15 cellular contexts compared by ENCODE assay signal in genomic region chr6:40715501-40716403, GRCh38.
A peak's percentile ranks its signal among the peaks of the same experiment; 100 is the strongest.
DNase-seq lines count a peak whose midpoint lies in the region; ATAC-seq and TF ChIP-seq lines count a peak whose summit lies in the region.
"Had no signal": no experiment of that assay in that cellular context is flagged by ENCODE, and none has a peak within 500 bp of the region (broad histone marks: within the 10 kb centered on the region; RNA-seq: fewer than 3 reads in every experiment).

No MANE protein-coding gene starts in this region.

- H3K27me3 ChIP-seq in hepatocyte (no peaks in the 10 kb centered on the region), gastroesophageal sphincter (peaks cover 9% of the 10 kb centered on the region)

- no peak overlapping the region for H3K4me3 ChIP-seq in OCI-LY7 (ENCODE audit: low read depth, low read length, poor library complexity, severe bottlenecking)
- H3K4me3 ChIP-seq in hepatocyte: no peak overlapping the region
- no peak overlapping the region for H3K4me3 ChIP-seq in gastroesophageal sphincter
- H3K4me3 ChIP-seq: smooth muscle cell had no signal

- 0 out of 2 replicates have a peak overlapping the region, but pooled peaks have one; percentile 17 for H2AFZ ChIP-seq in OCI-LY7 (ENCODE audit: low read length)
- H2AFZ ChIP-seq in hepatocyte: no peak overlapping the region

- no peaks in the 10 kb centered on the region for H3K36me3 Mint-ChIP-seq in HFFc6 (ENCODE audit: low read depth)
- H3K36me3 Mint-ChIP-seq: CD4-positive, alpha-beta memory T cell had no signal

- TF ChIP-seq CTCF in C4-2B (conservative IDR thresholded peaks at IDR 0.05) (no peak), HFFc6 (IDR thresholded peaks at IDR 0.05) (peak; percentile 7; the same call in 1 of the 2 replicates), OCI-LY7 (conservative IDR thresholded peaks at IDR 0.05; ENCODE audit: low read length) (no peak), hepatocyte (IDR thresholded peaks at IDR 0.05; ENCODE audit: poor library complexity) (no peak), gastroesophageal sphincter (IDR thresholded peaks at IDR 0.05) (no peak)

- H3K27ac ChIP-seq in C4-2B: peak overlapping the region; percentile 39
- no peak overlapping the region for H3K27ac ChIP-seq in OCI-LY7 (ENCODE audit: low read depth, low read length, poor library complexity, severe bottlenecking)
- peak overlapping the region; percentile 84 for H3K27ac ChIP-seq in hepatocyte
- H3K27ac ChIP-seq in gastroesophageal sphincter: no peak overlapping the region
- H3K27ac ChIP-seq: neutrophil had no signal

- peaks cover 19% of the 10 kb centered on the region for H3K4me1 Mint-ChIP-seq in HFFc6 (ENCODE audit: low read depth)

- no peak for ATAC-seq in GM21825 (IDR thresholded peaks at IDR 0.05; ENCODE audit: unreplicated experiment)
- no peak for ATAC-seq in GM21423 (IDR thresholded peaks at IDR 0.05; ENCODE audit: unreplicated experiment)
- no peak for ATAC-seq in gastroesophageal sphincter

- CTCF ChIA-PET in OCI-LY7 (lab: Charles Lee; ENCODE audit: unreplicated experiment): no interaction called here

- H3K9me2 ChIP-seq in OCI-LY7 (ENCODE audit: insufficient read depth, low read length) (no peaks in the 10 kb centered on the region), hepatocyte (replicated peaks; ENCODE audit: insufficient read depth) (no peaks in the 10 kb centered on the region)

- H3K27ac Mint-ChIP-seq in HFFc6: no peak overlapping the region
- H3K27ac Mint-ChIP-seq: activated naive CD4-positive, alpha-beta T cell treated with anti-CD3 and anti-CD28 coated beads for 36 hours; CD4-positive, alpha-beta memory T cell; stimulated activated naive CD8-positive, alpha-beta T cell treated with anti-CD3 and anti-CD28 coated beads, Interleukin-15, amount 100 ng/mL, for 72 hours had no signal

- DNase-seq in HFFc6 (no peak), OCI-LY7 (ENCODE audit: low spot score) (no peak), hepatocyte (ENCODE audit: low spot score) (no peak)
- DNase-seq in activated CD4-positive, CD25-positive, alpha-beta regulatory T cell treated with anti-CD3 and anti-CD28 coated beads, Interleukin-2, amount 50 U/mL, for 72 hours: no peak
- DNase-seq: activated naive CD4-positive, alpha-beta T cell treated with anti-CD3 and anti-CD28 coated beads for 36 hours; CD4-positive, alpha-beta memory T cell; H7; NCI-H446 treated with DMSO at 0.1 percent for 48 hours; stimulated activated naive CD8-positive, alpha-beta T cell treated with anti-CD3 and anti-CD28 coated beads, Interleukin-15, amount 100 ng/mL, for 72 hours had no signal

- H3K4me3 Mint-ChIP-seq in HFFc6: no peak overlapping the region
- H3K4me3 Mint-ChIP-seq: activated naive CD4-positive, alpha-beta T cell treated with anti-CD3 and anti-CD28 coated beads for 36 hours; CD4-positive, alpha-beta memory T cell; stimulated activated naive CD8-positive, alpha-beta T cell treated with anti-CD3 and anti-CD28 coated beads, Interleukin-15, amount 100 ng/mL, for 72 hours had no signal

- H3K27me3 Mint-ChIP-seq in HFFc6 (ENCODE audit: insufficient read depth): peaks cover 26% of the 10 kb centered on the region

- 43% methylated on average over 13 of the region's 13 CpGs for WGBS in hepatocyte (ENCODE audit: low lambda C conversion rate, missing lambda C conversion rate)
- 42 to 49% methylated on average over 10 of the region's 13 CpGs for WGBS in gastroesophageal sphincter (ENCODE audit: low coverage in 1 of 2), 2 donors

- no peaks in the 10 kb centered on the region for H3K9me3 ChIP-seq in OCI-LY7 (ENCODE audit: low read length)
- no peaks in the 10 kb centered on the region for H3K9me3 ChIP-seq in hepatocyte (ENCODE audit: low read depth)
- H3K9me3 ChIP-seq in gastroesophageal sphincter: peaks cover 0 to 4% (median 0%) of the 10 kb centered on the region in 3 donors
- H3K9me3 ChIP-seq: neutrophil had no signal

- intact Hi-C loops in OCI-LY7 (cut with micrococcal nuclease; ENCODE audit: unreplicated experiment): loop anchor here (5.0 kb wide), 1 partner anchor 42 kb away; no protein-coding TSS in a partner anchor

- POLR2A ChIA-PET in OCI-LY7 (lab: Charles Lee): no interaction called here

- H3K4me2 ChIP-seq in OCI-LY7 (ENCODE audit: low read length) (peak overlapping the region; percentile 18; the same call in 1 of the 2 replicates), hepatocyte (peak overlapping the region; percentile 5)
- H3K4me2 ChIP-seq: smooth muscle cell had no signal

- TF ChIP-seq POLR2A in gastroesophageal sphincter (IDR thresholded peaks at IDR 0.05): no peak

- H3K79me2 ChIP-seq in OCI-LY7 (ENCODE audit: insufficient read depth, low read depth, low read length): no peaks in the 10 kb centered on the region
- H3K79me2 ChIP-seq in hepatocyte: no peaks in the 10 kb centered on the region

- no peaks in the 10 kb centered on the region for H3K36me3 ChIP-seq in OCI-LY7 (ENCODE audit: insufficient read depth, low read length)
- H3K36me3 ChIP-seq in hepatocyte (replicated peaks; ENCODE audit: insufficient read depth, low read depth): no peaks in the 10 kb centered on the region
- no peaks in the 10 kb centered on the region for H3K36me3 ChIP-seq in gastroesophageal sphincter
- H3K36me3 ChIP-seq: neutrophil had no signal

- H4K20me1 ChIP-seq in OCI-LY7 (ENCODE audit: insufficient read depth, low read length) (no peaks in the 10 kb centered on the region), hepatocyte (ENCODE audit: insufficient read depth, poor library complexity, severe bottlenecking) (no peaks in the 10 kb centered on the region)

- H3K4me1 ChIP-seq in OCI-LY7 (ENCODE audit: insufficient read depth, low read length, poor library complexity, severe bottlenecking): peaks cover 45% of the 10 kb centered on the region
- H3K4me1 ChIP-seq in hepatocyte (ENCODE audit: insufficient read depth): peaks cover 29% of the 10 kb centered on the region
- H3K4me1 ChIP-seq in gastroesophageal sphincter: peaks cover 0 to 17% (median 6%) of the 10 kb centered on the region in 3 donors

- TF ChIP-seq EP300 in gastroesophageal sphincter (IDR thresholded peaks at IDR 0.05): no peak

- H3K9me3 Mint-ChIP-seq in HFFc6: no peaks in the 10 kb centered on the region
- H3K9me3 Mint-ChIP-seq: activated naive CD4-positive, alpha-beta T cell treated with anti-CD3 and anti-CD28 coated beads for 36 hours; stimulated activated naive CD8-positive, alpha-beta T cell treated with anti-CD3 and anti-CD28 coated beads, Interleukin-15, amount 100 ng/mL, for 72 hours had no signal

- BruUV-seq in OCI-LY7 (replicated peaks; lab: Mats Ljungman, UMichigan): no TSS peak

Comparison
In these comparisons a context has a peak if more than half of its experiments do, and no peak if none do; other contexts are left out.
1. H3K27ac ChIP-seq: peak in C4-2B (single experiment) and hepatocyte (single experiment); none in OCI-LY7 (single experiment) and gastroesophageal sphincter (0 of 4).